ENCODE assay signal across 9 cellular contexts in the genomic region with DNA sequence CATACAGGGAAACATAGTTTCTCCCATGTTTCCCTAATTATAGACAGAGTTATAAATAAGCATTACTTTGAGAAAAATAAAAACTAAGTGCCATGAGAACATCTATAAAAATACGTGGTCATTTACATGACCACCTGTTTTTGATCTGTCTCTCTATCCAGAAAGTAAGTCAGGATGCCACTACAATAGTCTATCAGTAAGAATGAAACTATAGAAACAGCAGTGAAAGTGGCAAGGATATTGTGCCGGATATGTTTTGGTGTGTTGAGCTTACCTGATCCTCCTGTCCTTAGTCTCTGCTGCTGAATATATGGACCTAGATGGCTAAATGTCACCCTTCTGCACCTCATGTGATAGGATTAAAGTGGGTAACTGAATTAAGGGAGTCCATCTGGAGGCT.
"Had no signal": no experiment of that assay in that cellular context is flagged by ENCODE, and none has a peak within 500 bp of the region (broad histone marks: within the 10 kb centered on the region; RNA-seq: fewer than 3 reads in every experiment).

No MANE protein-coding gene starts in this region.

- H2AFZ ChIP-seq: GM23338 had no signal

- ATAC-seq: GM23338, K562 had no signal

- H3K4me2 ChIP-seq: GM23338 had no signal

- H3K4me3 ChIP-seq: GM23338, K562 had no signal

- FAIRE-seq: H1, H54, HTR-8/SVneo, K562 had no signal

- DNase-seq: H9, HCEC 1CT, IMR-90, KG1 had no signal
